ENCODE assay signal across 1 cellular context in genomic region chr1:160074865-160075264, GRCh38.
TF ChIP-seq lines count a peak whose summit lies in the region.

No MANE protein-coding gene starts in this region.

TF ChIP-seq in HepG2, 621 proteins besides CTCF, POLR2A, EP300 and RAD21 (continued from another document):
- TF ChIP-seq, protein P1, sequence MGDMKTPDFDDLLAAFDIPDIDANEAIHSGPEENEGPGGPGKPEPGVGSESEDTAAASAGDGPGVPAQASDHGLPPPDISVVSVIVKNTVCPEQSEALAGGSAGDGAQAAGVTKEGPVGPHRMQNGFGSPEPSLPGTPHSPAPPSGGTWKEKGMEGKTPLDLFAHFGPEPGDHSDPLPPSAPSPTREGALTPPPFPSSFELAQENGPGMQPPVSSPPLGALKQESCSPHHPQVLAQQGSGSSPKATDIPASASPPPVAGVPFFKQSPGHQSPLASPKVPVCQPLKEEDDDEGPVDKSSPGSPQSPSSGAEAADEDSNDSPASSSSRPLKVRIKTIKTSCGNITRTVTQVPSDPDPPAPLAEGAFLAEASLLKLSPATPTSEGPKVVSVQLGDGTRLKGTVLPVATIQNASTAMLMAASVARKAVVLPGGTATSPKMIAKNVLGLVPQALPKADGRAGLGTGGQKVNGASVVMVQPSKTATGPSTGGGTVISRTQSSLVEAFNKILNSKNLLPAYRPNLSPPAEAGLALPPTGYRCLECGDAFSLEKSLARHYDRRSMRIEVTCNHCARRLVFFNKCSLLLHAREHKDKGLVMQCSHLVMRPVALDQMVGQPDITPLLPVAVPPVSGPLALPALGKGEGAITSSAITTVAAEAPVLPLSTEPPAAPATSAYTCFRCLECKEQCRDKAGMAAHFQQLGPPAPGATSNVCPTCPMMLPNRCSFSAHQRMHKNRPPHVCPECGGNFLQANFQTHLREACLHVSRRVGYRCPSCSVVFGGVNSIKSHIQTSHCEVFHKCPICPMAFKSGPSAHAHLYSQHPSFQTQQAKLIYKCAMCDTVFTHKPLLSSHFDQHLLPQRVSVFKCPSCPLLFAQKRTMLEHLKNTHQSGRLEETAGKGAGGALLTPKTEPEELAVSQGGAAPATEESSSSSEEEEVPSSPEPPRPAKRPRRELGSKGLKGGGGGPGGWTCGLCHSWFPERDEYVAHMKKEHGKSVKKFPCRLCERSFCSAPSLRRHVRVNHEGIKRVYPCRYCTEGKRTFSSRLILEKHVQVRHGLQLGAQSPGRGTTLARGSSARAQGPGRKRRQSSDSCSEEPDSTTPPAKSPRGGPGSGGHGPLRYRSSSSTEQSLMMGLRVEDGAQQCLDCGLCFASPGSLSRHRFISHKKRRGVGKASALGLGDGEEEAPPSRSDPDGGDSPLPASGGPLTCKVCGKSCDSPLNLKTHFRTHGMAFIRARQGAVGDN (CRISPR knock-in tag; IDR thresholded peaks at IDR 0.05), result no peak
- no peak for TF ChIP-seq IRF2 (CRISPR knock-in tag; IDR thresholded peaks at IDR 0.05)
- no peak for TF ChIP-seq ZBTB49 (CRISPR knock-in tag; IDR thresholded peaks at IDR 0.05; ENCODE audit: borderline replicate concordance)
- TF ChIP-seq HNF4A (CRISPR knock-in tag; IDR thresholded peaks at IDR 0.05), result peak; percentile 72
- TF ChIP-seq SAP130 (CRISPR knock-in tag; IDR thresholded peaks at IDR 0.05; ENCODE audit: low read depth), result peak; percentile 30; the same call in 1 of the 2 replicates
- TF ChIP-seq ZNF672 (CRISPR knock-in tag; IDR thresholded peaks at IDR 0.05), result no peak
- no peak for TF ChIP-seq MLLT10 (CRISPR knock-in tag; IDR thresholded peaks at IDR 0.05)
- no peak for TF ChIP-seq KLF11 (CRISPR knock-in tag; IDR thresholded peaks at IDR 0.05)
- TF ChIP-seq, protein P2, sequence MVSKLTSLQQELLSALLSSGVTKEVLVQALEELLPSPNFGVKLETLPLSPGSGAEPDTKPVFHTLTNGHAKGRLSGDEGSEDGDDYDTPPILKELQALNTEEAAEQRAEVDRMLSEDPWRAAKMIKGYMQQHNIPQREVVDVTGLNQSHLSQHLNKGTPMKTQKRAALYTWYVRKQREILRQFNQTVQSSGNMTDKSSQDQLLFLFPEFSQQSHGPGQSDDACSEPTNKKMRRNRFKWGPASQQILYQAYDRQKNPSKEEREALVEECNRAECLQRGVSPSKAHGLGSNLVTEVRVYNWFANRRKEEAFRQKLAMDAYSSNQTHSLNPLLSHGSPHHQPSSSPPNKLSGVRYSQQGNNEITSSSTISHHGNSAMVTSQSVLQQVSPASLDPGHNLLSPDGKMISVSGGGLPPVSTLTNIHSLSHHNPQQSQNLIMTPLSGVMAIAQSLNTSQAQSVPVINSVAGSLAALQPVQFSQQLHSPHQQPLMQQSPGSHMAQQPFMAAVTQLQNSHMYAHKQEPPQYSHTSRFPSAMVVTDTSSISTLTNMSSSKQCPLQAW (CRISPR knock-in tag; IDR thresholded peaks at IDR 0.05), result no peak
- peak; percentile 84 for TF ChIP-seq RARA (CRISPR knock-in tag; IDR thresholded peaks at IDR 0.05)
- TF ChIP-seq ZMAT3 (CRISPR knock-in tag; conservative IDR thresholded peaks at IDR 0.05), result no peak
- TF ChIP-seq NR2F6 (IDR thresholded peaks at IDR 0.05), result 0 out of 2 replicates have a peak, but pooled peaks have one; percentile 27
- 0 out of 2 replicates have a peak, but pooled peaks have one; percentile 27 for TF ChIP-seq NR2F6 (CRISPR knock-in tag; IDR thresholded peaks at IDR 0.05)
- no peak for TF ChIP-seq JDP2 (CRISPR knock-in tag; IDR thresholded peaks at IDR 0.05; ENCODE audit: borderline replicate concordance)
- no peak for TF ChIP-seq ZNF75D (CRISPR knock-in tag; IDR thresholded peaks at IDR 0.05; ENCODE audit: borderline replicate concordance)
- TF ChIP-seq NFKB2 (CRISPR knock-in tag; IDR thresholded peaks at IDR 0.05; ENCODE audit: borderline replicate concordance), result no peak
- no peak for TF ChIP-seq ZNF160 (CRISPR knock-in tag; IDR thresholded peaks at IDR 0.05)
- no peak for TF ChIP-seq ZNF674 (CRISPR knock-in tag; IDR thresholded peaks at IDR 0.05; ENCODE audit: low read depth)
- TF ChIP-seq, protein P3, sequence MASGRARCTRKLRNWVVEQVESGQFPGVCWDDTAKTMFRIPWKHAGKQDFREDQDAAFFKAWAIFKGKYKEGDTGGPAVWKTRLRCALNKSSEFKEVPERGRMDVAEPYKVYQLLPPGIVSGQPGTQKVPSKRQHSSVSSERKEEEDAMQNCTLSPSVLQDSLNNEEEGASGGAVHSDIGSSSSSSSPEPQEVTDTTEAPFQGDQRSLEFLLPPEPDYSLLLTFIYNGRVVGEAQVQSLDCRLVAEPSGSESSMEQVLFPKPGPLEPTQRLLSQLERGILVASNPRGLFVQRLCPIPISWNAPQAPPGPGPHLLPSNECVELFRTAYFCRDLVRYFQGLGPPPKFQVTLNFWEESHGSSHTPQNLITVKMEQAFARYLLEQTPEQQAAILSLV (CRISPR knock-in tag; IDR thresholded peaks at IDR 0.05; ENCODE audit: borderline replicate concordance), result no peak
- TF ChIP-seq, protein P4, sequence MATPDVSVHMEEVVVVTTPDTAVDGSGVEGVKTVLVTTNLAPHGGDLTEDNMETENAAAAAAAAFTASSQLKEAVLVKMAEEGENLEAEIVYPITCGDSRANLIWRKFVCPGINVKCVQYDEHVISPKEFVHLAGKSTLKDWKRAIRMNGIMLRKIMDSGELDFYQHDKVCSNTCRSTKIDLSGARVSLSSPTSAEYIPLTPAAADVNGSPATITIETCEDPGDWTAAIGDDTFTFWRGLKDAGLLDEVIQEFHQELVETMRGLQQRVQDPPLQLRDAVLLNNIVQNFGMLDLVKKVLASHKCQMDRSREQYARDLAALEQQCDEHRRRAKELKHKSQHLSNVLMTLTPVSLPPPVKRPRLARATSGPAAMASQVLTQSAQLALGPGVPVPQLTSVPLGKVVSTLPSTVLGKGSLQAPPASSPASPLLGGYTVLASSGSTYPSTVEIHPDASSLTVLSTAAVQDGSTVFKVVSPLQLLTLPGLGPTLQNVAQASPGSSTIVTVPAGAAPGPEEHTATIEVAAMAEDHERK (CRISPR knock-in tag; IDR thresholded peaks at IDR 0.05; ENCODE audit: low read depth), result no peak
- peak; percentile 31; the same call in 1 of the 2 replicates for TF ChIP-seq ZNF614 (CRISPR knock-in tag; IDR thresholded peaks at IDR 0.05; ENCODE audit: borderline replicate concordance)
- TF ChIP-seq ZNF230 (CRISPR knock-in tag; IDR thresholded peaks at IDR 0.05), result no peak
- peak; percentile 29; the same call in 1 of the 2 replicates for TF ChIP-seq NCOR1 (IDR thresholded peaks at IDR 0.05; ENCODE audit: borderline replicate concordance, low read length)
- no peak for TF ChIP-seq ZMYM4 (CRISPR knock-in tag; IDR thresholded peaks at IDR 0.05)
- peak; percentile 9; the same call in 1 of the 2 replicates for TF ChIP-seq RXRB (CRISPR knock-in tag; IDR thresholded peaks at IDR 0.05; ENCODE audit: borderline replicate concordance)
TF ChIP-seq in HepG2: peak in this region for 18.
